22 cellular contexts compared by ENCODE assay signal in the genomic region with DNA sequence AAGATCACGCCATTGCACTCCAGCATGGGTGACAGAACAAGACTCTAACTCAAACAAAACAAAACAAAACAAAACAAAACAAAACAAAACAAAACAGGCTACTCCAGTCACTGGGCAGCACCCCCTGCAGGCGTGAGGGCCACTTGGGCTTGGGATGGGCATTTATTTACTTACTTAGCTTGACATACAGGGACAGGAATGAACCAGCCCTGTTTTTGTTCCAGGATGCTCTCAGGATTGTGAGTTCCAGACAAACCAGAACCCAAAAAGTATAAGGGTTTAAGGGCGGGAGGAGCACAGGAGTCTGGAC. TPM values are rescaled to one million over a fixed set of nuclear protein-coding genes. Genes with fewer than 3 reads are reported as not detected.
DNase-seq lines count a peak whose midpoint lies in the region; TF ChIP-seq lines count a peak whose summit lies in the region.
"Had no signal": no experiment of that assay in that cellular context is flagged by ENCODE, and none has a peak within 500 bp of the region (broad histone marks: within the 10 kb centered on the region; RNA-seq: fewer than 3 reads in every experiment).

No MANE protein-coding gene starts in this region.

- H3K27me3 Mint-ChIP-seq in dendritic cell treated with granulocyte-macrophage colony-stimulating factor and Interleukin-4, amounts not matched to agents 40 ng/mL and 50 ng/mL, for 4 days, result no peaks in the 10 kb centered on the region
- H3K27me3 Mint-ChIP-seq: activated CD8-positive, alpha-beta T cell treated with anti-CD3 and anti-CD28 coated beads for 36 hours; effector memory CD8-positive, alpha-beta T cell had no signal

- H3K36me3 ChIP-seq in OCI-LY3 (replicated peaks; ENCODE audit: low read depth, low read length), result peaks cover 5% of the 10 kb centered on the region
- no peaks in the 10 kb centered on the region for H3K36me3 ChIP-seq in sigmoid colon
- H3K36me3 ChIP-seq: upper lobe of left lung had no signal

- H3K9me3 ChIP-seq in OCI-LY3 (ENCODE audit: insufficient read depth, low read length), result no peaks in the 10 kb centered on the region
- H3K9me3 ChIP-seq in sigmoid colon, result no peaks in the 10 kb centered on the region
- H3K9me3 ChIP-seq: SK-N-SH, upper lobe of left lung had no signal

- H3K4me3 Mint-ChIP-seq in dendritic cell treated with granulocyte-macrophage colony-stimulating factor and Interleukin-4, amounts not matched to agents 40 ng/mL and 50 ng/mL, for 4 days, result no peak overlapping the region
- H3K4me3 Mint-ChIP-seq: activated CD8-positive, alpha-beta T cell treated with anti-CD3 and anti-CD28 coated beads for 36 hours; activated T-cell treated with anti-CD3 and anti-CD28 coated beads, Interleukin-2, amount 50 U/mL, for 4 hours; effector memory CD8-positive, alpha-beta T cell had no signal

- TF ChIP-seq EP300 in sigmoid colon (IDR thresholded peaks at IDR 0.05), result no peak

- H3K79me2 ChIP-seq in OCI-LY3 (ENCODE audit: low read length), result peaks cover 19% of the 10 kb centered on the region

- peak overlapping the region; percentile 89 for H3K27ac Mint-ChIP-seq in dendritic cell treated with granulocyte-macrophage colony-stimulating factor and Interleukin-4, amounts not matched to agents 40 ng/mL and 50 ng/mL, for 4 days
- H3K27ac Mint-ChIP-seq: activated CD8-positive, alpha-beta T cell treated with anti-CD3 and anti-CD28 coated beads for 36 hours; effector memory CD8-positive, alpha-beta T cell had no signal

- H3K4me1 Mint-ChIP-seq in dendritic cell treated with granulocyte-macrophage colony-stimulating factor and Interleukin-4, amounts not matched to agents 40 ng/mL and 50 ng/mL, for 4 days (ENCODE audit: low read depth), result peaks cover 65% of the 10 kb centered on the region

- H2AFZ ChIP-seq in OCI-LY3 (ENCODE audit: low read depth, low read length), result no peak overlapping the region

- peaks cover 13% of the 10 kb centered on the region for H3K36me3 Mint-ChIP-seq in dendritic cell treated with granulocyte-macrophage colony-stimulating factor and Interleukin-4, amounts not matched to agents 40 ng/mL and 50 ng/mL, for 4 days (ENCODE audit: low read depth)

- intact Hi-C loops in dendritic cell treated with granulocyte-macrophage colony-stimulating factor and Interleukin-4, amounts not matched to agents 40 ng/mL and 50 ng/mL, for 4 days (cut with micrococcal nuclease), result no loop called here
- intact Hi-C loops in sigmoid colon (cut with DNase I), result no loop called here

- 72 to 90% methylated on average over 3 of the region's 3 CpGs for WGBS in sigmoid colon, 2 donors

- DNase-seq in sigmoid colon, result peak; percentile 20
- no peak for DNase-seq in activated gamma-delta T cell (lab: John Stamatoyannopoulos, UW)
- DNase-seq in SIG-M5 treated with dmso at 0.1 percent for 504 hours (lab: John Stamatoyannopoulos, UW; ENCODE audit: unreplicated experiment), result no peak
- DNase-seq in T1000 (lab: John Stamatoyannopoulos, UW), result no peak
- DNase-seq: activated CD8-positive, alpha-beta T cell treated with anti-CD3 and anti-CD28 coated beads for 36 hours; activated naive CD4-positive, alpha-beta T cell treated with anti-CD3 and anti-CD28 coated beads, Interleukin-2, amount 50 U/mL, for 16 hours; activated T-cell treated with anti-CD3 and anti-CD28 coated beads, Interleukin-2, amount 50 U/mL, for 4 hours; anterior cingulate cortex; cerebellar nuclear complex; effector memory CD8-positive, alpha-beta T cell; hippocampal formation; islet precursor cell; KBM-7; NCI-H1930; NCI-H2227 treated with DMSO at 0.1 percent for 48 hours; SK-N-SH; stimulated activated CD4-positive, alpha-beta T cell treated with anti-CD3 and anti-CD28 coated beads, Interleukin-4, amount 100 ng/mL, for 4 hours had no signal

- TF ChIP-seq POLR2A in sigmoid colon (IDR thresholded peaks at IDR 0.05), result no peak

- H3K4me3 ChIP-seq in OCI-LY3 (ENCODE audit: low read length), result no peak overlapping the region
- H3K4me3 ChIP-seq in sigmoid colon, result no peak overlapping the region
- H3K4me3 ChIP-seq: lung, upper lobe of left lung had no signal

- no peaks in the 10 kb centered on the region for H3K9me3 Mint-ChIP-seq in dendritic cell treated with granulocyte-macrophage colony-stimulating factor and Interleukin-4, amounts not matched to agents 40 ng/mL and 50 ng/mL, for 4 days
- H3K9me3 Mint-ChIP-seq: activated CD8-positive, alpha-beta T cell treated with anti-CD3 and anti-CD28 coated beads for 36 hours; activated T-cell treated with anti-CD3 and anti-CD28 coated beads, Interleukin-2, amount 50 U/mL, for 4 hours; effector memory CD8-positive, alpha-beta T cell had no signal

- no peak overlapping the region for H3K4me2 ChIP-seq in OCI-LY3 (ENCODE audit: low read length)
- H3K4me2 ChIP-seq: SK-N-SH had no signal

- H3K27ac ChIP-seq in OCI-LY3 (ENCODE audit: low read length), result no peak overlapping the region
- H3K27ac ChIP-seq in sigmoid colon, result no peak overlapping the region
- H3K27ac ChIP-seq: upper lobe of left lung had no signal

- H3K9ac ChIP-seq in OCI-LY3 (ENCODE audit: low read length), result no peak overlapping the region
- H3K9ac ChIP-seq: SK-N-SH had no signal

- 0 out of 3 replicates have a peak, but pooled peaks have one; percentile 24 for TF ChIP-seq CTCF in GM12872 (IDR thresholded peaks at IDR 0.05; ENCODE audit: insufficient read depth, low read depth, low read length)
- TF ChIP-seq CTCF in OCI-LY3 (IDR thresholded peaks at IDR 0.05; ENCODE audit: low read depth, low read length), result peak; percentile 28
- TF ChIP-seq CTCF in sigmoid colon (IDR thresholded peaks at IDR 0.05), result no peak

- H3K27me3 ChIP-seq in OCI-LY3 (ENCODE audit: low read depth, low read length) (no peaks in the 10 kb centered on the region), sigmoid colon (no peaks in the 10 kb centered on the region)
- H3K27me3 ChIP-seq: upper lobe of left lung had no signal

- H3K4me1 ChIP-seq in OCI-LY3 (ENCODE audit: low read length) (peaks cover 49% of the 10 kb centered on the region), sigmoid colon (peaks cover 0 to 27% (median 10%) of the 10 kb centered on the region in 4 donors)

- H4K20me1 ChIP-seq in OCI-LY3 (ENCODE audit: insufficient read depth, low read length), result peaks cover 9% of the 10 kb centered on the region

RNA-seq across cellular contexts. Expression of a gene that starts 4.0 kb away (rescaled TPM):
- total RNA-seq in sigmoid colon, result 10 to 100 TPM; 21.6 to 31.2 (median 23.6) TPM
- 10 to 100 TPM; 14.4 to 41.5 (median 23.6) TPM for polyA plus RNA-seq in sigmoid colon

Comparison
In these comparisons a context has a peak if more than half of its experiments do, and no peak if none do; other contexts are left out.
1. CTCF ChIP-seq: peak in GM12872 (single experiment) and OCI-LY3 (single experiment); none in sigmoid colon (0 of 4).